In the genomic region with DNA sequence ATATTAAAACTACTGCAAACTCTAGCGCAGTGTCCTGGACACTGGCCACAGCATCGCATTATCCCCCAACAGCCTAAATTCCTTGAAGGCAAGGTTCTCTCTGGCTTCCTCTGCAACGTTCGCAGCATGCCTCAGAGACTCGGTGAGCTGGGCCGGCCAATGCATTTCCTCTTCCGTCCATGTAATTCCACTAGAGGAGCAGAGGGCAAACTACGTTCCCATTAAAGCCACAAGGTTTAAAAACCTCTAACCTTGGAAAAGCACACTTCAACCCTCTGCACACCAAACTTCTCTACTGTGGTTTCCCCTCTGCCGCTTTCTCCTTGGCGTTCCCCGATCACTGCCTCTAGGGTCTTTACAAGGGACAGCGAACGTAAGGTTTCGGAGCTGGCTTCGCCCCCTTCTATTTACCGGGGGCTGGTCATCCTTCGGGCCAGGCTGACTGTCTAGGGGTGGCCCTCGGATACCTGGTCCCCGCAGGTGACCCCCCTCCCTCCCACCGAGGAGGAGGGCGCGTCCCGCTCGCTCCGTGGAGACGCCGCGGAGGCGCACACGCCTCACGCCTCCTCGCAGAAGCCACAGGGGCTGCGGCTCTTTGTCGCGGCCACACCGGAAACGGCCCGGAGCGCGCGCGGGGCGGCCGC, we compare ENCODE assay signal across 8 cellular contexts. TPM values are rescaled to one million over a fixed set of nuclear protein-coding genes. Genes with fewer than 3 reads are reported as not detected.
DNase-seq lines count a peak whose midpoint lies in the region; ATAC-seq and TF ChIP-seq lines count a peak whose summit lies in the region.

No MANE protein-coding gene starts in this region.

- TF ChIP-seq POLR2A in prostate gland (IDR thresholded peaks at IDR 0.05) = no peak

- peak overlapping the region; percentile 64 to 93 (median 84) for H3K27ac Mint-ChIP-seq in CD4-positive, CD25-positive, alpha-beta regulatory T cell

- H3K4me3 Mint-ChIP-seq in CD4-positive, CD25-positive, alpha-beta regulatory T cell = peak overlapping the region; percentile 72 to 94 (median 85)

- intact Hi-C loops in prostate gland (cut with DNase I) = no loop called here

- TF ChIP-seq CTCF in prostate gland (IDR thresholded peaks at IDR 0.05) (no peak), GM10266 (IDR thresholded peaks at IDR 0.05; ENCODE audit: control insufficient read depth, insufficient read depth, low read depth, missing control alignments) (no peak)

- H3K9ac ChIP-seq in adipocyte (ENCODE audit: low read length) = peak overlapping the region; percentile 91

- no peaks in the 10 kb centered on the region for H3K27me3 Mint-ChIP-seq in CD4-positive, CD25-positive, alpha-beta regulatory T cell

- H3K4me1 ChIP-seq in CD4-positive, CD25-positive, alpha-beta regulatory T cell (ENCODE audit: control insufficient read depth, insufficient read depth, low read length, poor library complexity, severe bottlenecking) = peaks cover 27% of the 10 kb centered on the region
- peaks cover 14% of the 10 kb centered on the region for H3K4me1 ChIP-seq in adipocyte (ENCODE audit: control insufficient read depth, insufficient read depth, low read length)
- no peaks in the 10 kb centered on the region for H3K4me1 ChIP-seq in prostate gland (replicated peaks)

- H3K27ac ChIP-seq in CD4-positive, CD25-positive, alpha-beta regulatory T cell (ENCODE audit: insufficient read depth, low read length, poor library complexity, severe bottlenecking) = peak overlapping the region; percentile 81
- peak overlapping the region; percentile 79 to 80 for H3K27ac ChIP-seq in prostate gland

- peaks cover 5% of the 10 kb centered on the region for H3K36me3 Mint-ChIP-seq in CD4-positive, CD25-positive, alpha-beta regulatory T cell

- peaks cover 0 to 1% (median 0%) of the 10 kb centered on the region in 7 donors for H3K9me3 Mint-ChIP-seq in CD4-positive, CD25-positive, alpha-beta regulatory T cell

- WGBS in prostate gland = 2% methylated on average over 37 of the region's 44 CpGs

- peaks cover 29 to 53% (median 37%) of the 10 kb centered on the region in 4 donors for H3K4me1 Mint-ChIP-seq in CD4-positive, CD25-positive, alpha-beta regulatory T cell

- peak overlapping the region; percentile 82 for H3K4me3 ChIP-seq in CD4-positive, CD25-positive, alpha-beta regulatory T cell (ENCODE audit: low read depth, low read length)
- H3K4me3 ChIP-seq in adipocyte (ENCODE audit: low read length) = peak overlapping the region; percentile 95
- peak overlapping the region; percentile 83 to 84 for H3K4me3 ChIP-seq in prostate gland

- no peaks in the 10 kb centered on the region for H3K9me3 ChIP-seq in CD4-positive, CD25-positive, alpha-beta regulatory T cell (ENCODE audit: control insufficient read depth in 2 of 2, low read length in 2 of 2)
- H3K9me3 ChIP-seq in adipocyte (ENCODE audit: control insufficient read depth, low read length) = no peaks in the 10 kb centered on the region
- H3K9me3 ChIP-seq in prostate gland = no peaks in the 10 kb centered on the region

- H3K27me3 ChIP-seq in CD4-positive, CD25-positive, alpha-beta regulatory T cell (ENCODE audit: control insufficient read depth, insufficient read depth, low read length) = no peaks in the 10 kb centered on the region
- H3K27me3 ChIP-seq in adipocyte (replicated peaks; ENCODE audit: control insufficient read depth, insufficient read depth, low read length) (no peaks in the 10 kb centered on the region), prostate gland (replicated peaks; ENCODE audit: insufficient read depth) (no peaks in the 10 kb centered on the region)

- DNase-seq in CD4-positive, CD25-positive, alpha-beta regulatory T cell = peak in 1 of 3 donors; percentile 47
- peak; percentile 80 for DNase-seq in NCI-H69 (lab: John Stamatoyannopoulos, UW)
- peak; percentile 60 for DNase-seq in adipocyte (ENCODE audit: low read depth)
- peak; percentile 33 for DNase-seq in hepatic stellate cell (ENCODE audit: low spot score)
- peak; percentile 29 for DNase-seq in prostate gland (ENCODE audit: low spot score)
- DNase-seq in GM10266 (ENCODE audit: extremely low spot score) = no peak

- H3K36me3 ChIP-seq in CD4-positive, CD25-positive, alpha-beta regulatory T cell (ENCODE audit: control insufficient read depth, insufficient read depth, low read length) = no peaks in the 10 kb centered on the region
- H3K36me3 ChIP-seq in adipocyte (ENCODE audit: control insufficient read depth, insufficient read depth, low read length, severe bottlenecking) (no peaks in the 10 kb centered on the region), prostate gland (no peaks in the 10 kb centered on the region)

- no peak for ATAC-seq in CD4-positive, CD25-positive, alpha-beta regulatory T cell (ENCODE audit: low read depth in 2 of 2)
- ATAC-seq in GM18870 (IDR thresholded peaks at IDR 0.05; ENCODE audit: unreplicated experiment) = peak; percentile 34
- peak; percentile 51 for ATAC-seq in HG03066 (IDR thresholded peaks at IDR 0.05; ENCODE audit: low read depth, unreplicated experiment)

RNA-seq across cellular contexts. Expression of a gene that starts 0.5 kb away (rescaled TPM):
- total RNA-seq in CD4-positive, CD25-positive, alpha-beta regulatory T cell = 30.9 TPM
- polyA plus RNA-seq in CD4-positive, CD25-positive, alpha-beta regulatory T cell = 10 to 100 TPM; 43.1 to 52.3 (median 47.2) TPM
- 10 to 100 TPM; 18.6 to 50.4 TPM for total RNA-seq in prostate gland

Comparison
In these comparisons a context has a peak if more than half of its experiments do, and no peak if none do; other contexts are left out.
1. ATAC-seq: peak in GM18870 (single experiment) and HG03066 (single experiment); none in CD4-positive, CD25-positive, alpha-beta regulatory T cell (0 of 2).
2. Peak in every context shown above with its lines, with median percentiles within 50 percentile points of each other: H3K4me3 ChIP-seq.